25 cellular contexts compared by ENCODE assay signal in genomic region chr5:58204966-58205365, GRCh38.
DNase-seq lines count a peak whose midpoint lies in the region; ATAC-seq, FAIRE-seq and TF ChIP-seq lines count a peak whose summit lies in the region.
"Had no signal": no experiment of that assay in that cellular context is flagged by ENCODE, and none has a peak within 500 bp of the region (broad histone marks: within the 10 kb centered on the region; RNA-seq: fewer than 3 reads in every experiment).

No MANE protein-coding gene starts in this region.

- H2BK15ac ChIP-seq in neuronal stem cell (ENCODE audit: low read length): no peak overlapping the region

- no peak for DNase-seq in GM23338 (ENCODE audit: low spot score)
- DNase-seq in Panc1 (ENCODE audit: low read depth, low spot score): no peak
- no peak for DNase-seq in neuronal stem cell (ENCODE audit: low spot score)
- DNase-seq in aorta: no peak
- no peak for DNase-seq in NCI-H2171 (lab: John Stamatoyannopoulos, UW)
- no peak for DNase-seq in NCI-H2196 (lab: John Stamatoyannopoulos, UW; ENCODE audit: unreplicated experiment)
- no peak for DNase-seq in D721Med (ENCODE audit: insufficient read length, low spot score)
- DNase-seq: Caco-2; CD4-positive, CD25-positive, alpha-beta regulatory T cell; CD8-positive, alpha-beta T cell; DMS 273 treated with DMSO at 0.1 percent for 48 hours; DMS79; EL; GDM1; GOT3; HFFc6 had no signal

- H3K23ac ChIP-seq in neuronal stem cell (ENCODE audit: low read depth, low read length, poor library complexity): no peak overlapping the region

- POLR2A ChIA-PET in Panc1 (lab: Charles Lee): no interaction called here

- TF ChIP-seq CTCF in GM23338 (conservative IDR thresholded peaks at IDR 0.05; ENCODE audit: low read depth in 2 of 2) (no peak), Panc1 (IDR thresholded peaks at IDR 0.05) (no peak), D721Med (IDR thresholded peaks at IDR 0.05; ENCODE audit: insufficient read depth, missing control alignments) (no peak)

- H3K18ac ChIP-seq in neuronal stem cell (ENCODE audit: low read length): no peak overlapping the region

- H3K27ac ChIP-seq in GM23338 (ENCODE audit: low read depth): no peak overlapping the region
- peak overlapping the region; percentile 60; the same call in 1 of the 2 replicates for H3K27ac ChIP-seq in Panc1 (ENCODE audit: low read length)
- no peak overlapping the region for H3K27ac ChIP-seq in neuronal stem cell (replicated peaks; ENCODE audit: low read length)
- peak overlapping the region; percentile 30 to 33 for H3K27ac ChIP-seq in aorta (ENCODE audit: low read depth in 1 of 2, low read length in 2 of 2)
- H3K27ac ChIP-seq: 22Rv1, BLaER1, C4-2B had no signal

- H3F3A ChIP-seq in GM23338 (replicated peaks; ENCODE audit: low read depth): no peaks in the 10 kb centered on the region

- H3K27ac Mint-ChIP-seq in GM23338: no peak overlapping the region
- H3K27ac Mint-ChIP-seq: B cell; CD4-positive, CD25-positive, alpha-beta regulatory T cell; CD8-positive, alpha-beta T cell; HFFc6 had no signal

- no peaks in the 10 kb centered on the region for H4K20me1 ChIP-seq in GM23338 (replicated peaks; ENCODE audit: insufficient read depth)
- H4K20me1 ChIP-seq: BLaER1 had no signal

- no peaks in the 10 kb centered on the region for H3K36me3 Mint-ChIP-seq in GM23338 (ENCODE audit: low read depth)
- H3K36me3 Mint-ChIP-seq: CD4-positive, CD25-positive, alpha-beta regulatory T cell; CD8-positive, alpha-beta T cell had no signal

- H4K91ac ChIP-seq in neuronal stem cell (ENCODE audit: low read depth, low read length, poor library complexity): no peak overlapping the region

- H2AK5ac ChIP-seq in neuronal stem cell (ENCODE audit: low read depth, low read length): no peak overlapping the region

- in situ Hi-C loops in Panc1 (cut with HindIII; ENCODE audit: low pct_unique_long_range_greater_than_20kb, low sequenced_read_pairs): no loop called here

- no peak overlapping the region for H2BK5ac ChIP-seq in neuronal stem cell (ENCODE audit: low read length)

- no peaks in the 10 kb centered on the region for H3K9me3 ChIP-seq in Panc1 (ENCODE audit: control insufficient read depth, insufficient read depth, low read depth, low read length)
- H3K9me3 ChIP-seq in neuronal stem cell (replicated peaks in 1 of 2; ENCODE audit: control insufficient read depth in 2 of 2, insufficient read depth in 1 of 2, low read depth in 1 of 2, low read length in 2 of 2): peaks cover 0 to 3% of the 10 kb centered on the region in 2 donors
- H3K9me3 ChIP-seq in aorta (ENCODE audit: control insufficient read depth, low read length): no peaks in the 10 kb centered on the region
- H3K9me3 ChIP-seq: BLaER1, Caco-2, HAP-1 had no signal

- intact Hi-C loops in Panc1 (cut with micrococcal nuclease; ENCODE audit: unreplicated experiment): no loop called here
- intact Hi-C loops in aorta (cut with DNase I): no loop called here

- no peak overlapping the region for H4K8ac ChIP-seq in neuronal stem cell (ENCODE audit: low read depth, low read length)

- no peak for FAIRE-seq in D721Med (lab: Jason Lieb, UNC)
- FAIRE-seq: A204.1, GM12878, GM19239, H54 had no signal

- H3K4me3 ChIP-seq in GM23338 (no peak overlapping the region), Panc1 (ENCODE audit: low read depth in 2 of 2, low read length in 2 of 2) (no peak overlapping the region), neuronal stem cell (ENCODE audit: low read length in 2 of 2) (no peak overlapping the region), aorta (ENCODE audit: low read length in 2 of 2) (no peak overlapping the region)
- H3K4me3 ChIP-seq: BLaER1, GM12878, HAP-1 had no signal

- peak overlapping the region; percentile 47 for H2AFZ ChIP-seq in GM23338
- H2AFZ ChIP-seq in neuronal stem cell (ENCODE audit: low read length): peak overlapping the region; percentile 37

- no peaks in the 10 kb centered on the region for H3K36me3 ChIP-seq in GM23338 (ENCODE audit: insufficient read depth)
- H3K36me3 ChIP-seq in Panc1 (ENCODE audit: control insufficient read depth, insufficient read depth, low read length): no peaks in the 10 kb centered on the region
- H3K36me3 ChIP-seq in neuronal stem cell (replicated peaks in 1 of 2; ENCODE audit: control insufficient read depth in 2 of 2, insufficient read depth in 2 of 2, low read length in 2 of 2): no peaks in the 10 kb centered on the region
- H3K36me3 ChIP-seq in aorta (ENCODE audit: control insufficient read depth in 1 of 2, insufficient read depth in 2 of 2, low read length in 1 of 2): no peaks in the 10 kb centered on the region
- H3K36me3 ChIP-seq: BLaER1, HAP-1 had no signal

- no TSS peak for BruUV-seq in Panc1 (replicated peaks; lab: Mats Ljungman, UMichigan)

- CTCF ChIA-PET in Panc1 (lab: Charles Lee): no interaction called here

- no peak overlapping the region for H2BK12ac ChIP-seq in neuronal stem cell (ENCODE audit: low read length)

- H3K4me1 ChIP-seq in GM23338 (ENCODE audit: insufficient read depth) (no peaks in the 10 kb centered on the region), Panc1 (ENCODE audit: control insufficient read depth, insufficient read depth, low read length) (no peaks in the 10 kb centered on the region), neuronal stem cell (ENCODE audit: control insufficient read depth in 2 of 2, insufficient read depth in 1 of 2, low read depth in 1 of 2, low read length in 2 of 2) (peaks cover 0 to 4% of the 10 kb centered on the region in 2 donors), aorta (ENCODE audit: control insufficient read depth in 1 of 2, insufficient read depth in 2 of 2, low read length in 2 of 2) (peaks cover 3 to 4% of the 10 kb centered on the region in 2 donors)
- H3K4me1 ChIP-seq: BLaER1, Caco-2, HAP-1 had no signal

- no peaks in the 10 kb centered on the region for H3K9me3 Mint-ChIP-seq in GM23338
- H3K9me3 Mint-ChIP-seq: CD8-positive, alpha-beta T cell; HFFc6 had no signal

- H3K27me3 Mint-ChIP-seq in GM23338 (ENCODE audit: insufficient read depth, low read depth, poor library complexity): no peaks in the 10 kb centered on the region
- H3K27me3 Mint-ChIP-seq: CD4-positive, CD25-positive, alpha-beta regulatory T cell had no signal

- no peaks in the 10 kb centered on the region for H3K79me2 ChIP-seq in GM23338 (replicated peaks; ENCODE audit: insufficient read depth)

- no peaks in the 10 kb centered on the region for H3K4me1 Mint-ChIP-seq in GM23338
- H3K4me1 Mint-ChIP-seq: B cell; CD4-positive, CD25-positive, alpha-beta regulatory T cell had no signal

- no peak overlapping the region for H3K9ac ChIP-seq in neuronal stem cell (ENCODE audit: low read depth, low read length, poor library complexity)
- H3K9ac ChIP-seq: BLaER1 had no signal

- WGBS in neuronal stem cell (ENCODE audit: extremely low coverage in 2 of 2, insufficient read length in 2 of 2, insufficient replicate concordance in 1 of 2), 2 donors: no CpG with 5 or more reads among the region's 3 CpGs
- WGBS in aorta, 2 donors: 12 to 22% methylated on average over 3 of the region's 3 CpGs

- no peak overlapping the region for H3K4ac ChIP-seq in neuronal stem cell (ENCODE audit: low read length)

- no peaks in the 10 kb centered on the region for H3K79me1 ChIP-seq in neuronal stem cell (ENCODE audit: low read depth, low read length)

- no peak for ATAC-seq in GM23338
- no peak for ATAC-seq in Panc1
- ATAC-seq in aorta (ENCODE audit: low FRiP score): no peak
- ATAC-seq: CD8-positive, alpha-beta T cell; GM12878 had no signal

- no peak overlapping the region for H2BK120ac ChIP-seq in neuronal stem cell (ENCODE audit: low read depth, low read length)

- H3K9me2 ChIP-seq in GM23338 (ENCODE audit: insufficient read depth): no peaks in the 10 kb centered on the region

- H3K4me3 Mint-ChIP-seq in GM23338: no peak overlapping the region
- H3K4me3 Mint-ChIP-seq: B cell; CD8-positive, alpha-beta T cell; HFFc6 had no signal

- H3K27me3 ChIP-seq in GM23338 (ENCODE audit: insufficient read depth): no peaks in the 10 kb centered on the region
- H3K27me3 ChIP-seq in Panc1 (ENCODE audit: control insufficient read depth, insufficient read depth, low read length): no peaks in the 10 kb centered on the region
- no peaks in the 10 kb centered on the region for H3K27me3 ChIP-seq in neuronal stem cell (ENCODE audit: control insufficient read depth in 3 of 3, insufficient read depth in 3 of 3, low read depth in 1 of 3, low read length in 3 of 3)
- no peaks in the 10 kb centered on the region for H3K27me3 ChIP-seq in aorta (ENCODE audit: control insufficient read depth in 1 of 2, insufficient read depth in 2 of 2, low read length in 1 of 2)
- H3K27me3 ChIP-seq: BLaER1 had no signal

- no peak overlapping the region for H3K4me2 ChIP-seq in GM23338
- H3K4me2 ChIP-seq in neuronal stem cell (ENCODE audit: insufficient read depth, low read length, poor library complexity, severe bottlenecking): no peak overlapping the region
- H3K4me2 ChIP-seq: BLaER1 had no signal

- no peak overlapping the region for H3K14ac ChIP-seq in neuronal stem cell (ENCODE audit: low read length)

TF ChIP-seq in GM23338, 12 proteins besides CTCF, POLR2A, EP300 and RAD21 (continues in another document):
- TF ChIP-seq POLR2AphosphoS5 (IDR thresholded peaks at IDR 0.05; ENCODE audit: low read depth) (no peak), EZH2 (IDR thresholded peaks at IDR 0.05; ENCODE audit: low read depth, unreplicated experiment) (no peak), ETS1 (IDR thresholded peaks at IDR 0.05) (no peak), EZH2phosphoT487 (IDR thresholded peaks at IDR 0.05; ENCODE audit: unreplicated experiment) (no peak), JUNB (IDR thresholded peaks at IDR 0.05; ENCODE audit: unreplicated experiment) (no peak), CREB1 (CRISPR knock-in tag; IDR thresholded peaks at IDR 0.05; ENCODE audit: low read depth) (no peak)

Comparison
In these comparisons a context has a peak if more than half of its experiments do, and no peak if none do; other contexts are left out.
1. H3K27ac ChIP-seq: peak in Panc1 (single experiment) and aorta (2 of 2); none in GM23338 (single experiment) and neuronal stem cell (single experiment).